In the genomic region with DNA sequence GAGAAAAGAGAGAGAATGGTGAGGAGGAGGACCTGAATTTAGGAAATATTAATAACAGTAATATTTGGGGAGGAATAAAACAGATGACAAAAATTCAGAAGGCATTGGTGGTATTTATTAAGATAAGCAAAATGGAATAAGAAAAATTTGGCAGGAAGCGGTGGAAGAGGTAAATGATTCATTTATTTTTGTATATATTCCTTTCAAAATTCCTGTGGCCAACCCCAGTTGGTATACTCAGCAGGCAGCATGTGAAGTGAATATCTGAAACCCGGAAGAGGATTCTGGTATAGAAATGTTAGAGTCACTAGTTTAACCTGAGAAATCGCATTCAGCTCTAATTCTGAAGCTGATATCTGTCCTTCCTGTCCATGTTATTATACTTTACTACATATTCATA, we compare ENCODE assay signal across 20 cellular contexts.
DNase-seq lines count a peak whose midpoint lies in the region; ATAC-seq, FAIRE-seq and TF ChIP-seq lines count a peak whose summit lies in the region.
"Had no signal": no experiment of that assay in that cellular context is flagged by ENCODE, and none has a peak within 500 bp of the region (broad histone marks: within the 10 kb centered on the region; RNA-seq: fewer than 3 reads in every experiment).

No MANE protein-coding gene starts in this region.

- no peaks in the 10 kb centered on the region for H3K27me3 Mint-ChIP-seq in astrocyte (ENCODE audit: low read depth, unreplicated experiment)
- H3K27me3 Mint-ChIP-seq: CD8-positive, alpha-beta memory T cell had no signal

- no peaks in the 10 kb centered on the region for H3K36me3 ChIP-seq in astrocyte (ENCODE audit: insufficient read depth, low read length)
- H3K36me3 ChIP-seq: BLaER1 treated with 17β-estradiol and CSF1 and Interleukin-3, amounts not matched to agents 10 nM and 100 nM; HAP-1; SJCRH30 had no signal

- H3K9ac ChIP-seq in astrocyte (ENCODE audit: low read length): no peak overlapping the region
- H3K9ac ChIP-seq: BLaER1 treated with 17β-estradiol and CSF1 and Interleukin-3, amounts not matched to agents 10 nM and 100 nM had no signal

- no peaks in the 10 kb centered on the region for H3K27me3 ChIP-seq in AG04450 (ENCODE audit: control insufficient read depth, insufficient read depth, low read length)
- no peaks in the 10 kb centered on the region for H3K27me3 ChIP-seq in astrocyte (ENCODE audit: insufficient read depth, low read length)
- H3K27me3 ChIP-seq: BLaER1 treated with 17β-estradiol and CSF1 and Interleukin-3, amounts not matched to agents 10 nM and 100 nM; SJCRH30 had no signal

- FAIRE-seq in H54 (lab: Jason Lieb, UNC) (no peak), astrocyte (lab: Jason Lieb, UNC) (no peak)

- H3K79me2 ChIP-seq in astrocyte (ENCODE audit: insufficient read depth, low read length): no peaks in the 10 kb centered on the region

- H3K27ac ChIP-seq in AG04450 (ENCODE audit: low read depth, low read length): no peak overlapping the region
- no peak overlapping the region for H3K27ac ChIP-seq in astrocyte (ENCODE audit: low read depth, low read length)
- H3K27ac ChIP-seq: 22Rv1; BLaER1 treated with 17β-estradiol and CSF1 and Interleukin-3, amounts not matched to agents 10 nM and 100 nM; PC-9; SJCRH30 had no signal

- no peak overlapping the region for H3K4me3 Mint-ChIP-seq in astrocyte (ENCODE audit: unreplicated experiment)
- H3K4me3 Mint-ChIP-seq: CD8-positive, alpha-beta memory T cell had no signal

- H3K9me3 ChIP-seq in AG04450 (ENCODE audit: control insufficient read depth, insufficient read depth, low read length): no peaks in the 10 kb centered on the region
- no peaks in the 10 kb centered on the region for H3K9me3 ChIP-seq in astrocyte (ENCODE audit: insufficient read depth, low read depth, low read length)
- H3K9me3 ChIP-seq: HAP-1, SJCRH30 had no signal

- TF ChIP-seq CTCF in AG04450 (IDR thresholded peaks at IDR 0.05; ENCODE audit: low read depth, low read length) (no peak), astrocyte (IDR thresholded peaks at IDR 0.05; ENCODE audit: insufficient read depth, low read depth, low read length) (no peak)

- no peaks in the 10 kb centered on the region for H3K36me3 Mint-ChIP-seq in astrocyte (ENCODE audit: low read depth, unreplicated experiment)
- H3K36me3 Mint-ChIP-seq: CD8-positive, alpha-beta memory T cell had no signal

- no peaks in the 10 kb centered on the region for H4K20me1 ChIP-seq in astrocyte (ENCODE audit: insufficient read depth, low read length)
- H4K20me1 ChIP-seq: BLaER1 treated with 17β-estradiol and CSF1 and Interleukin-3, amounts not matched to agents 10 nM and 100 nM had no signal

- H3K4me2 ChIP-seq in astrocyte (ENCODE audit: low read length): peak overlapping the region; percentile 41
- H3K4me2 ChIP-seq: BLaER1 treated with 17β-estradiol and CSF1 and Interleukin-3, amounts not matched to agents 10 nM and 100 nM; PC-9 had no signal

- DNase-seq in AG04450 (ENCODE audit: low read depth, low spot score) (peak; percentile 10), H54 (ENCODE audit: insufficient read length, low spot score) (peak; percentile 18), astrocyte (ENCODE audit: low read depth) (peak; percentile 58), iris pigment epithelial cell (ENCODE audit: low read depth) (peak; percentile 20), dermis blood vessel endothelial cell (no peak), activated T-cell treated with anti-CD3 and anti-CD28 coated beads for 4 hours (no peak), superior temporal gyrus (ENCODE audit: extremely low spot score) (no peak)
- DNase-seq: CD8-positive, alpha-beta memory T cell; KBM-7; NCI-H1092; NCI-H146; NCI-H2081; NCI-H510A; NCI-H82; PC-9; SJCRH30 had no signal

- no peak overlapping the region for H3K27ac Mint-ChIP-seq in astrocyte (ENCODE audit: unreplicated experiment)
- H3K27ac Mint-ChIP-seq: CD8-positive, alpha-beta memory T cell had no signal

- no peaks in the 10 kb centered on the region for H3K9me3 Mint-ChIP-seq in astrocyte (ENCODE audit: unreplicated experiment)

- no peaks in the 10 kb centered on the region for H3K4me1 Mint-ChIP-seq in astrocyte (ENCODE audit: low read depth, unreplicated experiment)
- H3K4me1 Mint-ChIP-seq: CD8-positive, alpha-beta memory T cell had no signal

- no peak for TF ChIP-seq POLR2A in H54 (IDR thresholded peaks at IDR 0.05; ENCODE audit: low read depth, low read length)

- CTCF ChIA-PET in AG04450 (lab: Charles Lee): no interaction called here

- POLR2A ChIA-PET in AG04450 (lab: Yijun Ruan, JAX): no interaction called here

- H3K4me1 ChIP-seq in astrocyte (ENCODE audit: insufficient read depth, low read length): no peaks in the 10 kb centered on the region
- H3K4me1 ChIP-seq: BLaER1 treated with 17β-estradiol and CSF1 and Interleukin-3, amounts not matched to agents 10 nM and 100 nM; HAP-1; SJCRH30 had no signal

- H3K4me3 ChIP-seq in AG04450 (ENCODE audit: low read depth, low read length) (no peak overlapping the region), astrocyte (ENCODE audit: insufficient read depth, low read depth, low read length) (no peak overlapping the region)
- H3K4me3 ChIP-seq: BLaER1 treated with 17β-estradiol and CSF1 and Interleukin-3, amounts not matched to agents 10 nM and 100 nM; HAP-1; PC-9; SJCRH30 had no signal

- H2AFZ ChIP-seq in astrocyte (ENCODE audit: low read depth, low read length): no peak overlapping the region
- H2AFZ ChIP-seq: PC-9 had no signal

- ATAC-seq in HG03520 (IDR thresholded peaks at IDR 0.05; ENCODE audit: unreplicated experiment): no peak

Comparison
In these comparisons a context has a peak if more than half of its experiments do, and no peak if none do; other contexts are left out.
1. DNase-seq: peak in AG04450 (single experiment), H54 (single experiment), astrocyte (single experiment) and iris pigment epithelial cell (single experiment); none in dermis blood vessel endothelial cell (single experiment), activated T-cell treated with anti-CD3 and anti-CD28 coated beads for 4 hours (single experiment) and superior temporal gyrus (single experiment).